Comparison of ENCODE assay signal across 8 cellular contexts in genomic region chr10:92377962-92378361, GRCh38.
"Had no signal": no experiment of that assay in that cellular context is flagged by ENCODE, and none has a peak within 500 bp of the region (broad histone marks: within the 10 kb centered on the region; RNA-seq: fewer than 3 reads in every experiment).

No MANE protein-coding gene starts in this region.

- FAIRE-seq: H1, H54, HTR-8/SVneo, K562 had no signal

- H3K27ac ChIP-seq: GM23248 had no signal

- H2AFZ ChIP-seq: GM23248 had no signal

- ATAC-seq: K562 had no signal

- DNase-seq: GM23248, H9, HCEC 1CT, IMR-90 had no signal

- H3K9ac ChIP-seq: GM23248 had no signal

- H3K4me3 ChIP-seq: GM23248, K562 had no signal
